In genomic region chr19:17866312-17867012, GRCh38 we compare ENCODE assay signal across 1 cellular context.
A peak's percentile ranks its signal among the peaks of the same experiment; 100 is the strongest.
TF ChIP-seq lines count a peak whose summit lies in the region.

No MANE protein-coding gene starts in this region.

TF ChIP-seq in H1, 55 proteins besides CTCF, POLR2A, EP300 and RAD21:
- TF ChIP-seq RXRA (IDR thresholded peaks at IDR 0.05; ENCODE audit: insufficient read depth, low read depth, low read length) (no peak), HDAC2 (IDR thresholded peaks at IDR 0.05; ENCODE audit: borderline replicate concordance in 1 of 2, low read depth in 2 of 2, low read length in 2 of 2) (no peak), GABPA (IDR thresholded peaks at IDR 0.05; ENCODE audit: borderline replicate concordance, insufficient read depth, low read length) (no peak), POLR2AphosphoS5 (IDR thresholded peaks at IDR 0.05; ENCODE audit: low read depth, low read length) (peak; percentile 7; the same call in 1 of the 2 replicates), SP1 (IDR thresholded peaks at IDR 0.05; ENCODE audit: low read depth, low read length) (no peak), SIX5 (IDR thresholded peaks at IDR 0.05; ENCODE audit: low read depth, low read length) (no peak)
